In genomic region chr16:56589141-56590039, GRCh38 we compare ENCODE assay signal across 8 cellular contexts. TPM values are rescaled to one million over a fixed set of nuclear protein-coding genes. Genes with fewer than 3 reads are reported as not detected.
DNase-seq lines count a peak whose midpoint lies in the region; ATAC-seq and TF ChIP-seq lines count a peak whose summit lies in the region.

Gene MT3, plus strand, starts transcription at chr16:56589528. Its CDS starts 63 bp downstream, at chr16:56589591.

- intact Hi-C loops in Right ventricle myocardium inferior (cut with DNase I) (no loop called here), cardiac septum (cut with DNase I) (no loop called here), activated B cell treated with CpG ODN at 0.5 μM for 24 hours (cut with micrococcal nuclease) (no loop called here), natural killer cell (cut with micrococcal nuclease) (no loop called here)

- no peak within 1 kb of the TSS for H3K4me3 ChIP-seq in epithelial cell of esophagus (ENCODE audit: low read length)

- ATAC-seq in Right ventricle myocardium inferior (peak; percentile 41), activated B cell treated with CpG ODN at 0.5 μM for 24 hours (ENCODE audit: low read depth) (no peak), natural killer cell (peak in 1 of 3 donors; percentile 49), GM19452 (IDR thresholded peaks at IDR 0.05; ENCODE audit: unreplicated experiment) (no peak), GM19463 (IDR thresholded peaks at IDR 0.05; ENCODE audit: unreplicated experiment) (no peak)

- H3K9me3 Mint-ChIP-seq in activated B cell treated with CpG ODN at 0.5 μM for 24 hours (peaks cover 2% of the 10 kb centered on the region), natural killer cell (no peaks in the 10 kb centered on the region)

- DNase-seq in Right ventricle myocardium inferior (ENCODE audit: missing footprints) (no peak), cardiac septum (ENCODE audit: low spot score) (no peak), activated B cell treated with CpG ODN at 0.5 μM for 24 hours (no peak), epithelial cell of esophagus (ENCODE audit: low read depth) (peak; percentile 32), natural killer cell (no peak), SHP77 (lab: John Stamatoyannopoulos, UW) (no peak)

- no peak for TF ChIP-seq CTCF in activated B cell treated with CpG ODN at 0.5 μM for 24 hours (IDR thresholded peaks at IDR 0.05)
- TF ChIP-seq CTCF in epithelial cell of esophagus (IDR thresholded peaks at IDR 0.05; ENCODE audit: insufficient read depth, low read depth, low read length, missing control alignments), result no peak
- no peak for TF ChIP-seq CTCF in natural killer cell (IDR thresholded peaks at IDR 0.05)

- no peak within 1 kb of the TSS for H3K27ac Mint-ChIP-seq in activated B cell treated with CpG ODN at 0.5 μM for 24 hours
- H3K27ac Mint-ChIP-seq in natural killer cell, result no peak within 1 kb of the TSS

- CTCF ChIA-PET in activated B cell treated with CpG ODN at 0.5 μM for 24 hours (lab: Charles Lee), result no interaction called here

- H3K36me3 Mint-ChIP-seq in activated B cell treated with CpG ODN at 0.5 μM for 24 hours (ENCODE audit: low read depth) (no peaks in the 10 kb centered on the region), natural killer cell (no peaks in the 10 kb centered on the region)

- H3K27me3 Mint-ChIP-seq in activated B cell treated with CpG ODN at 0.5 μM for 24 hours, result peaks cover 45% of the 10 kb centered on the region
- H3K27me3 Mint-ChIP-seq in natural killer cell (ENCODE audit: low read depth in 2 of 2), result peaks cover 40 to 41% of the 10 kb centered on the region in 2 donors

- POLR2A ChIA-PET in activated B cell treated with CpG ODN at 0.5 μM for 24 hours (lab: Charles Lee), result no interaction called here

- H3K4me3 Mint-ChIP-seq in activated B cell treated with CpG ODN at 0.5 μM for 24 hours, result peak within 1 kb of the TSS; percentile 35
- peak within 1 kb of the TSS; percentile 45 for H3K4me3 Mint-ChIP-seq in natural killer cell

- H3K4me1 Mint-ChIP-seq in activated B cell treated with CpG ODN at 0.5 μM for 24 hours (peaks cover 6% of the 10 kb centered on the region), natural killer cell (peaks cover 0 to 14% of the 10 kb centered on the region in 2 donors)

RNA-seq across cellular contexts. Expression of gene MT3, which starts in this region (rescaled TPM):
- total RNA-seq in Right ventricle myocardium inferior (5.9 TPM), cardiac septum (3.0 TPM), activated B cell treated with CpG ODN at 0.5 μM for 24 hours (not detected in 2 replicates), natural killer cell (not detected)
